39 cellular contexts compared by ENCODE assay signal in genomic region chr10:111820471-111820870, GRCh38.
"Had no signal": no experiment of that assay in that cellular context is flagged by ENCODE, and none has a peak within 500 bp of the region (broad histone marks: within the 10 kb centered on the region; RNA-seq: fewer than 3 reads in every experiment).

No MANE protein-coding gene starts in this region.

- H3K4me1 Mint-ChIP-seq: activated naive CD4-positive, alpha-beta T cell treated with anti-CD3 and anti-CD28 coated beads, Interleukin-2, amount 10 ng/mL, durations not matched to agents 7 days and 5 days; activated naive CD4-positive, alpha-beta T cell treated with anti-CD3 and anti-CD28 coated beads, Interleukin-2, amount 50 U/mL, for 24 hours; activated naive CD8-positive, alpha-beta T cell treated with anti-CD3 and anti-CD28 coated beads for 36 hours; activated naive CD8-positive, alpha-beta T cell treated with anti-CD3 and anti-CD28 coated beads, Interleukin-2, amount 10 ng/mL, durations not matched to agents 7 days and 5 days; activated naive CD8-positive, alpha-beta T cell treated with anti-CD3 and anti-CD28 coated beads, Interleukin-2, amount 50 U/mL, for 24 hours; activated T-helper 17 cell treated with anti-CD3 and anti-CD28 coated beads, Interleukin-2, amount 50 U/mL, for 72 hours; brain; central memory CD8-positive, alpha-beta T cell had no signal

- H3K4me3 Mint-ChIP-seq: activated naive CD4-positive, alpha-beta T cell treated with anti-CD3 and anti-CD28 coated beads for 36 hours; activated naive CD4-positive, alpha-beta T cell treated with anti-CD3 and anti-CD28 coated beads, Interleukin-2, amount 10 ng/mL, durations not matched to agents 7 days and 5 days; activated naive CD4-positive, alpha-beta T cell treated with anti-CD3 and anti-CD28 coated beads, Interleukin-2, amount 50 U/mL, for 24 hours; activated naive CD8-positive, alpha-beta T cell; activated naive CD8-positive, alpha-beta T cell treated with anti-CD3 and anti-CD28 coated beads for 36 hours; activated naive CD8-positive, alpha-beta T cell treated with anti-CD3 and anti-CD28 coated beads, Interleukin-2, amount 10 ng/mL, durations not matched to agents 7 days and 5 days; activated naive CD8-positive, alpha-beta T cell treated with anti-CD3 and anti-CD28 coated beads, Interleukin-2, amount 50 U/mL, for 24 hours; activated T-cell treated with anti-CD3 and anti-CD28 coated beads, Interleukin-2, amount 50 U/mL, for 24 hours; activated T-cell treated with anti-CD3 and anti-CD28 coated beads, Interleukin-2, amount 50 U/mL, for 4 hours; activated T-cell treated with anti-CD3 and anti-CD28 coated beads, Interleukin-2, amount 50 U/mL, for 72 hours; activated T-helper 1 cell treated with anti-CD3 and anti-CD28 coated beads, Interleukin-12 subunit alpha, Interleukin-12 subunit beta, Interleukin-2, Interleukin-4 antibody, amounts not matched to agents 30 ng/mL and 10 ng/mL and 1 ng/mL, durations not matched to agents 14 hours and 24 hours and 36 hours; activated T-helper 17 cell treated with anti-CD3 and anti-CD28 coated beads, Interleukin-2, amount 50 U/mL, for 72 hours; brain; central memory CD8-positive, alpha-beta T cell had no signal

- H3K9me3 ChIP-seq: adrenal gland, ascending aorta, body of pancreas, breast epithelium had no signal

- FAIRE-seq: bronchial epithelial cell had no signal

- DNase-seq: activated effector memory CD4-positive, alpha-beta T cell treated with anti-CD3 and anti-CD28 coated beads, Interleukin-2, amount 50 U/mL, for 16 hours; activated effector memory CD4-positive, alpha-beta T cell treated with Interleukin-2 at 50 U/mL for 16 hours; activated gamma-delta T cell; activated gamma-delta T cell treated with Interleukin-2 at 50 U/mL for 16 hours; activated naive CD4-positive, alpha-beta T cell; activated naive CD4-positive, alpha-beta T cell treated with anti-CD3 and anti-CD28 coated beads for 36 hours; activated naive CD4-positive, alpha-beta T cell treated with anti-CD3 and anti-CD28 coated beads, Interleukin-2, amount 10 ng/mL, durations not matched to agents 7 days and 5 days; activated naive CD4-positive, alpha-beta T cell treated with anti-CD3 and anti-CD28 coated beads, Interleukin-2, amount 50 U/mL, for 16 hours; activated naive CD4-positive, alpha-beta T cell treated with Interleukin-2 at 50 U/mL for 16 hours; activated naive CD8-positive, alpha-beta T cell treated with anti-CD3 and anti-CD28 coated beads for 36 hours; activated naive CD8-positive, alpha-beta T cell treated with anti-CD3 and anti-CD28 coated beads, Interleukin-2, amount 10 ng/mL, durations not matched to agents 7 days and 5 days; activated naive CD8-positive, alpha-beta T cell treated with anti-CD3 and anti-CD28 coated beads, Interleukin-2, amount 50 U/mL, for 24 hours; activated T-cell treated with anti-CD3 and anti-CD28 coated beads, Interleukin-2, amount 50 U/mL, for 1 hour; activated T-cell treated with anti-CD3 and anti-CD28 coated beads, Interleukin-2, amount 50 U/mL, for 24 hours; activated T-cell treated with anti-CD3 and anti-CD28 coated beads, Interleukin-2, amount 50 U/mL, for 4 hours; activated T-cell treated with anti-CD3 and anti-CD28 coated beads, Interleukin-2, amount 50 U/mL, for 48 hours; activated T-cell treated with anti-CD3 and anti-CD28 coated beads, Interleukin-2, amount 50 U/mL, for 72 hours; adrenal gland; amniotic stem cell; amygdala; anterior cingulate cortex; aorta; body of pancreas; brain microvascular endothelial cell; caudate nucleus; central memory CD4-positive, alpha-beta T cell; cerebellar nuclear complex had no signal

- H3K36me3 ChIP-seq: adrenal gland, ascending aorta, brain microvascular endothelial cell, breast epithelium, cardiac muscle cell had no signal

- H3K4me3 ChIP-seq: adrenal gland, ascending aorta, body of pancreas, breast epithelium, cardiac muscle cell had no signal

- H3K27ac Mint-ChIP-seq: activated naive CD4-positive, alpha-beta T cell treated with anti-CD3 and anti-CD28 coated beads for 36 hours; activated naive CD4-positive, alpha-beta T cell treated with anti-CD3 and anti-CD28 coated beads, Interleukin-2, amount 10 ng/mL, durations not matched to agents 7 days and 5 days; activated naive CD4-positive, alpha-beta T cell treated with anti-CD3 and anti-CD28 coated beads, Interleukin-2, amount 50 U/mL, for 24 hours; activated naive CD4-positive, alpha-beta T cell treated with anti-CD3 and anti-CD28 coated beads, Interleukin-2, amount 50 U/mL, for 72 hours; activated naive CD8-positive, alpha-beta T cell; activated naive CD8-positive, alpha-beta T cell treated with anti-CD3 and anti-CD28 coated beads for 36 hours; activated naive CD8-positive, alpha-beta T cell treated with anti-CD3 and anti-CD28 coated beads, Interleukin-2, amount 10 ng/mL, durations not matched to agents 7 days and 5 days; activated naive CD8-positive, alpha-beta T cell treated with anti-CD3 and anti-CD28 coated beads, Interleukin-2, amount 50 U/mL, for 24 hours; activated T-cell treated with anti-CD3 and anti-CD28 coated beads, Interleukin-2, amount 50 U/mL, for 24 hours; activated T-cell treated with anti-CD3 and anti-CD28 coated beads, Interleukin-2, amount 50 U/mL, for 72 hours; activated T-helper 1 cell treated with anti-CD3 and anti-CD28 coated beads, Interleukin-12 subunit alpha, Interleukin-12 subunit beta, Interleukin-2, Interleukin-4 antibody, amounts not matched to agents 30 ng/mL and 10 ng/mL and 1 ng/mL, durations not matched to agents 14 hours and 24 hours and 36 hours; activated T-helper 17 cell treated with anti-CD3 and anti-CD28 coated beads, Interleukin-2, amount 50 U/mL, for 72 hours; activated T-helper 2 cell treated with anti-CD3 and anti-CD28 coated beads, Interferon-gamma antibody, Interleukin-2, Interleukin-4, amounts not matched to agents 10 μg/mL and 5 μg/mL and 100 μg/mL, durations not matched to agents 14 hours and 24 hours and 36 hours had no signal

- H3K9me3 Mint-ChIP-seq: activated naive CD4-positive, alpha-beta T cell treated with anti-CD3 and anti-CD28 coated beads for 36 hours; activated naive CD4-positive, alpha-beta T cell treated with anti-CD3 and anti-CD28 coated beads, Interleukin-2, amount 10 ng/mL, durations not matched to agents 7 days and 5 days; activated naive CD4-positive, alpha-beta T cell treated with anti-CD3 and anti-CD28 coated beads, Interleukin-2, amount 50 U/mL, for 24 hours; activated naive CD4-positive, alpha-beta T cell treated with anti-CD3 and anti-CD28 coated beads, Interleukin-2, amount 50 U/mL, for 72 hours; activated naive CD8-positive, alpha-beta T cell treated with anti-CD3 and anti-CD28 coated beads for 36 hours; activated naive CD8-positive, alpha-beta T cell treated with anti-CD3 and anti-CD28 coated beads, Interleukin-2, amount 10 ng/mL, durations not matched to agents 7 days and 5 days; activated naive CD8-positive, alpha-beta T cell treated with anti-CD3 and anti-CD28 coated beads, Interleukin-2, amount 50 U/mL, for 24 hours; activated T-cell treated with anti-CD3 and anti-CD28 coated beads, Interleukin-2, amount 50 U/mL, for 4 hours; activated T-helper 1 cell treated with anti-CD3 and anti-CD28 coated beads, Interleukin-12 subunit alpha, Interleukin-12 subunit beta, Interleukin-2, Interleukin-4 antibody, amounts not matched to agents 30 ng/mL and 10 ng/mL and 1 ng/mL, durations not matched to agents 14 hours and 24 hours and 36 hours; activated T-helper 2 cell treated with anti-CD3 and anti-CD28 coated beads, Interferon-gamma antibody, Interleukin-2, Interleukin-4, amounts not matched to agents 10 μg/mL and 5 μg/mL and 100 μg/mL, durations not matched to agents 14 hours and 24 hours and 36 hours; central memory CD8-positive, alpha-beta T cell had no signal

- H3K27me3 Mint-ChIP-seq: activated naive CD4-positive, alpha-beta T cell treated with anti-CD3 and anti-CD28 coated beads, Interleukin-2, amount 10 ng/mL, durations not matched to agents 7 days and 5 days; activated naive CD4-positive, alpha-beta T cell treated with anti-CD3 and anti-CD28 coated beads, Interleukin-2, amount 50 U/mL, for 24 hours; activated naive CD8-positive, alpha-beta T cell; activated naive CD8-positive, alpha-beta T cell treated with anti-CD3 and anti-CD28 coated beads for 36 hours; activated naive CD8-positive, alpha-beta T cell treated with anti-CD3 and anti-CD28 coated beads, Interleukin-2, amount 10 ng/mL, durations not matched to agents 7 days and 5 days; activated naive CD8-positive, alpha-beta T cell treated with anti-CD3 and anti-CD28 coated beads, Interleukin-2, amount 50 U/mL, for 24 hours; activated T-cell treated with anti-CD3 and anti-CD28 coated beads, Interleukin-2, amount 50 U/mL, for 24 hours; activated T-helper 17 cell treated with anti-CD3 and anti-CD28 coated beads, Interleukin-2, amount 50 U/mL, for 72 hours; brain; central memory CD8-positive, alpha-beta T cell had no signal

- ATAC-seq: activated naive CD4-positive, alpha-beta T cell treated with anti-CD3 and anti-CD28 coated beads, Interleukin-2, amount 50 U/mL, for 72 hours; activated naive CD8-positive, alpha-beta T cell treated with anti-CD3 and anti-CD28 coated beads, Interleukin-2, amount 50 U/mL, for 24 hours; activated T-cell treated with anti-CD3 and anti-CD28 coated beads, Interleukin-2, amount 50 U/mL, for 4 hours; activated T-cell treated with anti-CD3 and anti-CD28 coated beads, Interleukin-2, amount 50 U/mL, for 72 hours; activated T-helper 17 cell treated with anti-CD3 and anti-CD28 coated beads, Interleukin-2, amount 50 U/mL, for 72 hours; body of pancreas had no signal

- H3K27ac ChIP-seq: adrenal gland, ascending aorta, body of pancreas, brain microvascular endothelial cell, breast epithelium, cardiac muscle cell had no signal

- H3K27me3 ChIP-seq: adrenal gland, ascending aorta, body of pancreas, brain microvascular endothelial cell, breast epithelium, cardiac muscle cell had no signal

- H3K36me3 Mint-ChIP-seq: activated naive CD4-positive, alpha-beta T cell treated with anti-CD3 and anti-CD28 coated beads, Interleukin-2, amount 10 ng/mL, durations not matched to agents 7 days and 5 days; activated naive CD4-positive, alpha-beta T cell treated with anti-CD3 and anti-CD28 coated beads, Interleukin-2, amount 50 U/mL, for 24 hours; activated naive CD4-positive, alpha-beta T cell treated with anti-CD3 and anti-CD28 coated beads, Interleukin-2, amount 50 U/mL, for 72 hours; activated naive CD8-positive, alpha-beta T cell; activated naive CD8-positive, alpha-beta T cell treated with anti-CD3 and anti-CD28 coated beads for 36 hours; activated naive CD8-positive, alpha-beta T cell treated with anti-CD3 and anti-CD28 coated beads, Interleukin-2, amount 10 ng/mL, durations not matched to agents 7 days and 5 days; brain had no signal

- H3K4me1 ChIP-seq: adrenal gland, ascending aorta, body of pancreas, breast epithelium had no signal
